ENCODE assay signal across 8 cellular contexts in genomic region chr10:28984431-28984830, GRCh38.
A peak's percentile ranks its signal among the peaks of the same experiment; 100 is the strongest.
DNase-seq lines count a peak whose midpoint lies in the region; ATAC-seq and TF ChIP-seq lines count a peak whose summit lies in the region.

No MANE protein-coding gene starts in this region.

- H2BK20ac ChIP-seq in IMR-90 (ENCODE audit: low read depth, low read length), result peak overlapping the region; percentile 66

- peak overlapping the region; percentile 53; the same call in 1 of the 2 replicates for H4K91ac ChIP-seq in IMR-90 (ENCODE audit: insufficient read depth, low read depth, low read length)

- TF ChIP-seq CTCF in IMR-90 (conservative IDR thresholded peaks at IDR 0.05; ENCODE audit: low read depth, low read length), result no peak
- TF ChIP-seq CTCF in WTC11 (IDR thresholded peaks at IDR 0.05), result no peak
- TF ChIP-seq CTCF in thyroid gland (IDR thresholded peaks at IDR 0.05), result no peak

- H3K79me2 ChIP-seq in ACC112 (ENCODE audit: control insufficient read depth, insufficient read depth, low read length, unreplicated experiment), result no peaks in the 10 kb centered on the region

- peaks cover 8% of the 10 kb centered on the region for H3K9me1 ChIP-seq in IMR-90 (ENCODE audit: insufficient read depth, low read length)

- H3K23ac ChIP-seq in IMR-90 (ENCODE audit: low read depth, low read length), result no peak overlapping the region

- H3K36me3 Mint-ChIP-seq in WTC11, result no peaks in the 10 kb centered on the region
- no peaks in the 10 kb centered on the region for H3K36me3 Mint-ChIP-seq in CD4-positive, alpha-beta memory T cell

- DNase-seq in IMR-90 (peak; percentile 85), WTC11 (ENCODE audit: low spot score) (no peak), hepatic stellate cell (ENCODE audit: low spot score) (peak; percentile 82), thyroid gland (peak; percentile 94 to 96)
- no peak for DNase-seq in CD4-positive, alpha-beta memory T cell

- no peak overlapping the region for H3K56ac ChIP-seq in IMR-90 (ENCODE audit: extremely low read depth, insufficient read depth, low read length)

- ATAC-seq in GM18861 (IDR thresholded peaks at IDR 0.05; ENCODE audit: unreplicated experiment) (peak; percentile 65), IMR-90 (ENCODE audit: low read depth) (peak; percentile 99), WTC11 (peak; percentile 34; the same call in 1 of the 2 replicates), GM21515 (IDR thresholded peaks at IDR 0.05; ENCODE audit: unreplicated experiment) (no peak)

- TF ChIP-seq RAD21 in IMR-90 (IDR thresholded peaks at IDR 0.05; ENCODE audit: low read length), result peak; percentile 37

- no peaks in the 10 kb centered on the region for H3K79me1 ChIP-seq in IMR-90 (ENCODE audit: low read depth in 1 of 2, low read length in 2 of 2)

- peak overlapping the region in 1 of 2 experiments; percentile 29; a peak in 1 of 4 replicates for H4K8ac ChIP-seq in IMR-90 (ENCODE audit: low read depth in 2 of 2, low read length in 2 of 2)

- no peak overlapping the region for H3K27ac Mint-ChIP-seq in WTC11
- peak overlapping the region in 1 of 7 donors; percentile 62 for H3K27ac Mint-ChIP-seq in CD4-positive, alpha-beta memory T cell

- no peak overlapping the region for H4K5ac ChIP-seq in IMR-90 (ENCODE audit: low read depth, low read length)

- H2AK9ac ChIP-seq in IMR-90 (replicated peaks; ENCODE audit: low read depth, low read length, poor library complexity), result peak overlapping the region; percentile 6

- H3K4me1 Mint-ChIP-seq in WTC11, result peaks cover 9% of the 10 kb centered on the region
- H3K4me1 Mint-ChIP-seq in CD4-positive, alpha-beta memory T cell, result no peaks in the 10 kb centered on the region

- intact Hi-C loops in IMR-90 (cut with micrococcal nuclease), result no loop called here
- intact Hi-C loops in thyroid gland (cut with DNase I), result no loop called here
- intact Hi-C loops in CD4-positive, alpha-beta memory T cell (cut with micrococcal nuclease), result no loop called here

- POLR2A ChIA-PET in IMR-90 (lab: Charles Lee; ENCODE audit: unreplicated experiment), result no interaction called here
- POLR2A ChIA-PET in WTC11 (lab: Charles Lee), result no interaction called here
- POLR2A ChIA-PET in CD4-positive, alpha-beta memory T cell (lab: Charles Lee; ENCODE audit: partially characterized antibody), result no interaction called here

- 7% methylated on average over 2 of the region's 6 CpGs; no CpG with 5 or more reads in 1 of the 2 experiments for WGBS in IMR-90 (ENCODE audit: extremely low coverage in 2 of 2, insufficient read length in 1 of 2), 2 experiments
- WGBS in thyroid gland, 2 donors, result 15 to 16% methylated on average over 6 of the region's 6 CpGs

- H2AK5ac ChIP-seq in IMR-90 (ENCODE audit: low read depth, low read length), result peak overlapping the region; percentile 51; the same call in 1 of the 2 replicates

- H3K36me3 ChIP-seq in ACC112 (ENCODE audit: insufficient read depth, low read length), result no peaks in the 10 kb centered on the region
- H3K36me3 ChIP-seq in IMR-90 (ENCODE audit: control insufficient read depth, insufficient read depth, low read length), result no peaks in the 10 kb centered on the region
- H3K36me3 ChIP-seq in thyroid gland, result no peaks in the 10 kb centered on the region
- no peaks in the 10 kb centered on the region for H3K36me3 ChIP-seq in CD4-positive, alpha-beta memory T cell (ENCODE audit: insufficient read depth, low read length)

- no peak overlapping the region for H3K9ac ChIP-seq in IMR-90 (ENCODE audit: low read depth, low read length)

- peak overlapping the region; percentile 67 for H2AFZ ChIP-seq in ACC112 (ENCODE audit: low read length, unreplicated experiment)
- H2AFZ ChIP-seq in IMR-90 (replicated peaks; ENCODE audit: low read length, poor library complexity), result peak overlapping the region; percentile 90

- peak overlapping the region; percentile 45 for H2BK5ac ChIP-seq in IMR-90 (ENCODE audit: low read depth, low read length, poor library complexity, severe bottlenecking)

- H3K4me2 ChIP-seq in IMR-90 (ENCODE audit: low read depth, low read length), result peak overlapping the region; percentile 35; the same call in 1 of the 2 replicates

- H3K14ac ChIP-seq in IMR-90 (replicated peaks; ENCODE audit: low read depth, low read length), result no peak overlapping the region

- H3K4me3 Mint-ChIP-seq in WTC11, result no peak overlapping the region
- no peak overlapping the region for H3K4me3 Mint-ChIP-seq in CD4-positive, alpha-beta memory T cell

- no TSS peak for BruUV-seq in IMR-90 (replicated peaks; lab: Mats Ljungman, UMichigan)

- CTCF ChIA-PET in IMR-90 (lab: Yijun Ruan, JAX) (interaction anchor here (0.7 kb wide), 2 partner anchors 126 to 373 kb away, joined by 3 read pairs; no protein-coding TSS in a partner anchor), WTC11 (lab: Charles Lee) (interaction anchor here (1.2 kb wide), 1 partner anchor 321 kb away, joined by 5 read pairs; no protein-coding TSS in a partner anchor)
- CTCF ChIA-PET in CD4-positive, alpha-beta memory T cell (lab: Charles Lee; ENCODE audit: partially characterized antibody), result no interaction called here

- H3K18ac ChIP-seq in IMR-90 (ENCODE audit: low read depth, low read length), result no peak overlapping the region

- peak overlapping the region; percentile 49; the same call in 1 of the 3 replicates for H2BK15ac ChIP-seq in IMR-90 (ENCODE audit: low read depth, low read length)

- no peak for TF ChIP-seq POLR2A in IMR-90 (IDR thresholded peaks at IDR 0.05; ENCODE audit: low read depth, low read length)
- no peak for TF ChIP-seq POLR2A in thyroid gland (IDR thresholded peaks at IDR 0.05)

- no peaks in the 10 kb centered on the region for H4K20me1 ChIP-seq in IMR-90 (ENCODE audit: insufficient read depth, low read length)

- in situ Hi-C loops in IMR-90 (cut with MboI; ENCODE audit: low sequenced_read_pairs), result loop anchor here (10.0 kb wide), 1 partner anchor 310 kb away; the partner anchor contains the start of gene BAMBI

- H3K4me1 ChIP-seq in ACC112 (ENCODE audit: control insufficient read depth, insufficient read depth, low read length, unreplicated experiment) (peaks cover 11% of the 10 kb centered on the region), IMR-90 (ENCODE audit: control insufficient read depth, insufficient read depth, low read length) (peaks cover 4% of the 10 kb centered on the region), thyroid gland (peaks cover 0 to 7% of the 10 kb centered on the region in 2 donors)
- H3K4me1 ChIP-seq in CD4-positive, alpha-beta memory T cell (ENCODE audit: insufficient read depth, low read length), result no peaks in the 10 kb centered on the region

- H3K4me3 ChIP-seq in ACC112 (ENCODE audit: low read depth, low read length), result no peak overlapping the region; the same call in 1 of the 2 replicates
- H3K4me3 ChIP-seq in IMR-90 (ENCODE audit: insufficient read depth, low read depth, low read length), result no peak overlapping the region
- no peak overlapping the region for H3K4me3 ChIP-seq in thyroid gland (replicated peaks in 1 of 3)
- no peak overlapping the region for H3K4me3 ChIP-seq in CD4-positive, alpha-beta memory T cell (ENCODE audit: low read length in 2 of 2)

- no peaks in the 10 kb centered on the region for H3K9me3 Mint-ChIP-seq in WTC11
- no peaks in the 10 kb centered on the region for H3K9me3 Mint-ChIP-seq in CD4-positive, alpha-beta memory T cell

- H3K27me3 ChIP-seq in ACC112 (ENCODE audit: insufficient read depth, low read length), result no peaks in the 10 kb centered on the region
- no peaks in the 10 kb centered on the region; the same call in 1 of the 2 replicates for H3K27me3 ChIP-seq in IMR-90 (ENCODE audit: control insufficient read depth, insufficient read depth, low read length)
- H3K27me3 ChIP-seq in thyroid gland, result no peaks in the 10 kb centered on the region
- H3K27me3 ChIP-seq in CD4-positive, alpha-beta memory T cell (ENCODE audit: insufficient read depth, low read length), result no peaks in the 10 kb centered on the region

- dilution Hi-C loops in IMR-90 (cut with HindIII; ENCODE audit: low sequenced_read_pairs, unreplicated experiment), result no loop called here

- H3K27me3 Mint-ChIP-seq in WTC11 (ENCODE audit: low read depth), result no peaks in the 10 kb centered on the region
- H3K27me3 Mint-ChIP-seq in CD4-positive, alpha-beta memory T cell, result peaks cover 0 to 1% of the 10 kb centered on the region in 2 donors

- H2BK120ac ChIP-seq in IMR-90 (ENCODE audit: low read depth, low read length), result peak overlapping the region; percentile 69

- peak overlapping the region; percentile 62 for H3K4ac ChIP-seq in IMR-90 (ENCODE audit: low read depth, low read length)

- no peaks in the 10 kb centered on the region for H3K9me3 ChIP-seq in IMR-90 (ENCODE audit: control insufficient read depth, insufficient read depth, low read length)
- H3K9me3 ChIP-seq in thyroid gland, result no peaks in the 10 kb centered on the region
- H3K9me3 ChIP-seq in CD4-positive, alpha-beta memory T cell (ENCODE audit: control insufficient read depth in 1 of 2, low read length in 2 of 2), result no peaks in the 10 kb centered on the region

- H3K27ac ChIP-seq in ACC112 (ENCODE audit: low read depth, low read length) (no peak overlapping the region), IMR-90 (ENCODE audit: insufficient read depth, low read length) (no peak overlapping the region), thyroid gland (no peak overlapping the region)
- H3K27ac ChIP-seq in CD4-positive, alpha-beta memory T cell (ENCODE audit: low read depth, low read length), result no peak overlapping the region

TF ChIP-seq in IMR-90, 13 proteins besides CTCF, POLR2A, EP300 and RAD21:
- TF ChIP-seq CEBPB (IDR thresholded peaks at IDR 0.05; ENCODE audit: low read depth, low read length), result peak; percentile 73
- TF ChIP-seq MAZ (IDR thresholded peaks at IDR 0.05; ENCODE audit: borderline replicate concordance, low read depth, low read length), result peak; percentile 40; the same call in 1 of the 2 replicates
- TF ChIP-seq NFE2L2 (IDR thresholded peaks at IDR 0.05; ENCODE audit: low read depth, low read length), result 0 out of 2 replicates have a peak, but pooled peaks have one; percentile 18
- TF ChIP-seq FOS (IDR thresholded peaks at IDR 0.05; ENCODE audit: low read depth, low read length), result peak; percentile 88
- no peak for TF ChIP-seq RFX5 (IDR thresholded peaks at IDR 0.05; ENCODE audit: low read depth, low read length)

TF ChIP-seq in WTC11, 78 proteins besides CTCF, POLR2A, EP300 and RAD21:
- no peak for TF ChIP-seq MYBL2 (CRISPR knock-in tag; IDR thresholded peaks at IDR 0.05)
- TF ChIP-seq ZNF423 (CRISPR knock-in tag; IDR thresholded peaks at IDR 0.05), result no peak
- TF ChIP-seq CDX4 (CRISPR knock-in tag; IDR thresholded peaks at IDR 0.05; ENCODE audit: borderline replicate concordance), result no peak
- no peak for TF ChIP-seq NR2C2 (CRISPR knock-in tag; IDR thresholded peaks at IDR 0.05)

Comparison
In these comparisons a context has a peak if more than half of its experiments do, and no peak if none do; other contexts are left out.
1. DNase-seq: peak in IMR-90 (single experiment), hepatic stellate cell (single experiment) and thyroid gland (2 of 2); none in WTC11 (single experiment) and CD4-positive, alpha-beta memory T cell (0 of 5).